Comparison of ENCODE assay signal across 1 cellular context in the genomic region with DNA sequence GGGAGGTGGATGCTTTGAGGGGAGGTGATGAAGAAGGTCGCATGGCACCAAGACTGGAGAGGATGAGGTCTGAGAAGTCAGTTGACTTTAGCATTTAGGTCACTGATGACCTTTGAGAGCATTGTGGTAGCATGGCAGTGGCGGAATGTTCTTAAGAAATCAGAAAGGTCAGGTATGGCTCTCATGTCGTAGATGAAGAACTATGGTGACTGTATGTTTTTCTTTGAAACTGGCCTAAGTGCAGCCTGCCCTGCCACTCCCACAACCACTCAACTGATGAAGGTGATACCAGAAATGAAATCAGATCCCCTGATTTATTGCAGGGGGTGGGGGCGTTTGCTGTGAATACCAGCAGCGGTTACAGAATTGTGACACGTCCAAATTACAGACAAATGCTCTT.
A peak's percentile ranks its signal among the peaks of the same experiment; 100 is the strongest.
TF ChIP-seq lines count a peak whose summit lies in the region.

No MANE protein-coding gene starts in this region.

TF ChIP-seq in HEK293, 187 proteins besides CTCF, POLR2A, EP300 and RAD21 (continued from another document and continues in another):
- TF ChIP-seq, protein P1, sequence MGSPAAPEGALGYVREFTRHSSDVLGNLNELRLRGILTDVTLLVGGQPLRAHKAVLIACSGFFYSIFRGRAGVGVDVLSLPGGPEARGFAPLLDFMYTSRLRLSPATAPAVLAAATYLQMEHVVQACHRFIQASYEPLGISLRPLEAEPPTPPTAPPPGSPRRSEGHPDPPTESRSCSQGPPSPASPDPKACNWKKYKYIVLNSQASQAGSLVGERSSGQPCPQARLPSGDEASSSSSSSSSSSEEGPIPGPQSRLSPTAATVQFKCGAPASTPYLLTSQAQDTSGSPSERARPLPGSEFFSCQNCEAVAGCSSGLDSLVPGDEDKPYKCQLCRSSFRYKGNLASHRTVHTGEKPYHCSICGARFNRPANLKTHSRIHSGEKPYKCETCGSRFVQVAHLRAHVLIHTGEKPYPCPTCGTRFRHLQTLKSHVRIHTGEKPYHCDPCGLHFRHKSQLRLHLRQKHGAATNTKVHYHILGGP (tag by site-specific recombination; IDR thresholded peaks at IDR 0.05) = no peak
- TF ChIP-seq, protein P2, sequence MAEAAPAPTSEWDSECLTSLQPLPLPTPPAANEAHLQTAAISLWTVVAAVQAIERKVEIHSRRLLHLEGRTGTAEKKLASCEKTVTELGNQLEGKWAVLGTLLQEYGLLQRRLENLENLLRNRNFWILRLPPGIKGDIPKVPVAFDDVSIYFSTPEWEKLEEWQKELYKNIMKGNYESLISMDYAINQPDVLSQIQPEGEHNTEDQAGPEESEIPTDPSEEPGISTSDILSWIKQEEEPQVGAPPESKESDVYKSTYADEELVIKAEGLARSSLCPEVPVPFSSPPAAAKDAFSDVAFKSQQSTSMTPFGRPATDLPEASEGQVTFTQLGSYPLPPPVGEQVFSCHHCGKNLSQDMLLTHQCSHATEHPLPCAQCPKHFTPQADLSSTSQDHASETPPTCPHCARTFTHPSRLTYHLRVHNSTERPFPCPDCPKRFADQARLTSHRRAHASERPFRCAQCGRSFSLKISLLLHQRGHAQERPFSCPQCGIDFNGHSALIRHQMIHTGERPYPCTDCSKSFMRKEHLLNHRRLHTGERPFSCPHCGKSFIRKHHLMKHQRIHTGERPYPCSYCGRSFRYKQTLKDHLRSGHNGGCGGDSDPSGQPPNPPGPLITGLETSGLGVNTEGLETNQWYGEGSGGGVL (tag by site-specific recombination; IDR thresholded peaks at IDR 0.05) = 0 out of 2 replicates have a peak, but pooled peaks have one; percentile 6
- TF ChIP-seq KLF10 (tag by site-specific recombination; IDR thresholded peaks at IDR 0.05) (peak; percentile 79), MYNN (tag by site-specific recombination; IDR thresholded peaks at IDR 0.05; ENCODE audit: borderline replicate concordance) (no peak), SCRT2 (tag by site-specific recombination; IDR thresholded peaks at IDR 0.05) (no peak), SP7 (tag by site-specific recombination; IDR thresholded peaks at IDR 0.05) (peak; percentile 68), ZNF600 (tag by site-specific recombination; IDR thresholded peaks at IDR 0.05) (no peak), YY1 (tag by site-specific recombination; IDR thresholded peaks at IDR 0.05) (no peak), ZNF791 (tag by site-specific recombination; IDR thresholded peaks at IDR 0.05) (no peak), ZNF184 (tag by site-specific recombination; IDR thresholded peaks at IDR 0.05) (0 out of 2 replicates have a peak, but pooled peaks have one; percentile 5), ZFP3 (tag by site-specific recombination; IDR thresholded peaks at IDR 0.05; ENCODE audit: low read depth) (no peak), TCF7L2 (IDR thresholded peaks at IDR 0.05; ENCODE audit: borderline replicate concordance, low read depth, low read length) (no peak), ZNF843 (tag by site-specific recombination; IDR thresholded peaks at IDR 0.05) (peak; percentile 62; the same call in 1 of the 2 replicates), ZNF221 (tag by site-specific recombination; IDR thresholded peaks at IDR 0.05; ENCODE audit: borderline replicate concordance) (no peak), ZEB2 (tag by site-specific recombination; IDR thresholded peaks at IDR 0.05) (peak; percentile 27; the same call in 1 of the 2 replicates), ZNF366 (tag by site-specific recombination; conservative IDR thresholded peaks at IDR 0.05) (no peak), KLF7 (tag by site-specific recombination; IDR thresholded peaks at IDR 0.05; ENCODE audit: borderline replicate concordance) (no peak; the same call in 1 of the 2 replicates), ZNF324 (tag by site-specific recombination; IDR thresholded peaks at IDR 0.05) (no peak), ZNF239 (tag by site-specific recombination; IDR thresholded peaks at IDR 0.05) (no peak), KLF1 (tag by site-specific recombination; IDR thresholded peaks at IDR 0.05) (peak; percentile 86), EGR2 (tag by site-specific recombination; IDR thresholded peaks at IDR 0.05; ENCODE audit: low read depth) (peak; percentile 84), GLIS1 (tag by site-specific recombination; IDR thresholded peaks at IDR 0.05) (no peak), HOXC10 (CRISPR knock-in tag; IDR thresholded peaks at IDR 0.05) (no peak), ZNF10 (tag by site-specific recombination; IDR thresholded peaks at IDR 0.05) (peak; percentile 98), ZNF223 (tag by site-specific recombination; IDR thresholded peaks at IDR 0.05) (no peak), ZNF701 (tag by site-specific recombination; IDR thresholded peaks at IDR 0.05) (no peak), GLI2 (tag by site-specific recombination; IDR thresholded peaks at IDR 0.05; ENCODE audit: borderline replicate concordance, low read depth) (0 out of 2 replicates have a peak, but pooled peaks have one; percentile 11), ZNF341 (tag by site-specific recombination; IDR thresholded peaks at IDR 0.05; ENCODE audit: low read depth) (peak; percentile 80), ZNF707 (tag by site-specific recombination; IDR thresholded peaks at IDR 0.05) (no peak), GLIS2 (tag by site-specific recombination; IDR thresholded peaks at IDR 0.05) (no peak), KLF9 (tag by site-specific recombination; IDR thresholded peaks at IDR 0.05; ENCODE audit: low read depth) (peak; percentile 63; the same call in 1 of the 2 replicates), ZNF530 (tag by site-specific recombination; IDR thresholded peaks at IDR 0.05; ENCODE audit: low read depth) (no peak), ZNF501 (tag by site-specific recombination; IDR thresholded peaks at IDR 0.05) (no peak), PRDM1 (tag by site-specific recombination; IDR thresholded peaks at IDR 0.05) (no peak)
- TF ChIP-seq, protein P3, sequence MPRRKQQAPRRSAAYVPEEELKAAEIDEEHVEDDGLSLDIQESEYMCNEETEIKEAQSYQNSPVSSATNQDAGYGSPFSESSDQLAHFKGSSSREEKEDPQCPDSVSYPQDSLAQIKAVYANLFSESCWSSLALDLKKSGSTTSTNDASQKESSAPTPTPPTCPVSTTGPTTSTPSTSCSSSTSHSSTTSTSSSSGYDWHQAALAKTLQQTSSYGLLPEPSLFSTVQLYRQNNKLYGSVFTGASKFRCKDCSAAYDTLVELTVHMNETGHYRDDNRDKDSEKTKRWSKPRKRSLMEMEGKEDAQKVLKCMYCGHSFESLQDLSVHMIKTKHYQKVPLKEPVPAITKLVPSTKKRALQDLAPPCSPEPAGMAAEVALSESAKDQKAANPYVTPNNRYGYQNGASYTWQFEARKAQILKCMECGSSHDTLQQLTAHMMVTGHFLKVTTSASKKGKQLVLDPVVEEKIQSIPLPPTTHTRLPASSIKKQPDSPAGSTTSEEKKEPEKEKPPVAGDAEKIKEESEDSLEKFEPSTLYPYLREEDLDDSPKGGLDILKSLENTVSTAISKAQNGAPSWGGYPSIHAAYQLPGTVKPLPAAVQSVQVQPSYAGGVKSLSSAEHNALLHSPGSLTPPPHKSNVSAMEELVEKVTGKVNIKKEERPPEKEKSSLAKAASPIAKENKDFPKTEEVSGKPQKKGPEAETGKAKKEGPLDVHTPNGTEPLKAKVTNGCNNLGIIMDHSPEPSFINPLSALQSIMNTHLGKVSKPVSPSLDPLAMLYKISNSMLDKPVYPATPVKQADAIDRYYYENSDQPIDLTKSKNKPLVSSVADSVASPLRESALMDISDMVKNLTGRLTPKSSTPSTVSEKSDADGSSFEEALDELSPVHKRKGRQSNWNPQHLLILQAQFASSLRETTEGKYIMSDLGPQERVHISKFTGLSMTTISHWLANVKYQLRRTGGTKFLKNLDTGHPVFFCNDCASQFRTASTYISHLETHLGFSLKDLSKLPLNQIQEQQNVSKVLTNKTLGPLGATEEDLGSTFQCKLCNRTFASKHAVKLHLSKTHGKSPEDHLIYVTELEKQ (tag by site-specific recombination; IDR thresholded peaks at IDR 0.05; ENCODE audit: borderline replicate concordance) = peak; percentile 32; the same call in 1 of the 2 replicates
- TF ChIP-seq, protein P4, sequence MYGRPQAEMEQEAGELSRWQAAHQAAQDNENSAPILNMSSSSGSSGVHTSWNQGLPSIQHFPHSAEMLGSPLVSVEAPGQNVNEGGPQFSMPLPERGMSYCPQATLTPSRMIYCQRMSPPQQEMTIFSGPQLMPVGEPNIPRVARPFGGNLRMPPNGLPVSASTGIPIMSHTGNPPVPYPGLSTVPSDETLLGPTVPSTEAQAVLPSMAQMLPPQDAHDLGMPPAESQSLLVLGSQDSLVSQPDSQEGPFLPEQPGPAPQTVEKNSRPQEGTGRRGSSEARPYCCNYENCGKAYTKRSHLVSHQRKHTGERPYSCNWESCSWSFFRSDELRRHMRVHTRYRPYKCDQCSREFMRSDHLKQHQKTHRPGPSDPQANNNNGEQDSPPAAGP (tag by site-specific recombination; IDR thresholded peaks at IDR 0.05) = no peak
- TF ChIP-seq, protein P5, sequence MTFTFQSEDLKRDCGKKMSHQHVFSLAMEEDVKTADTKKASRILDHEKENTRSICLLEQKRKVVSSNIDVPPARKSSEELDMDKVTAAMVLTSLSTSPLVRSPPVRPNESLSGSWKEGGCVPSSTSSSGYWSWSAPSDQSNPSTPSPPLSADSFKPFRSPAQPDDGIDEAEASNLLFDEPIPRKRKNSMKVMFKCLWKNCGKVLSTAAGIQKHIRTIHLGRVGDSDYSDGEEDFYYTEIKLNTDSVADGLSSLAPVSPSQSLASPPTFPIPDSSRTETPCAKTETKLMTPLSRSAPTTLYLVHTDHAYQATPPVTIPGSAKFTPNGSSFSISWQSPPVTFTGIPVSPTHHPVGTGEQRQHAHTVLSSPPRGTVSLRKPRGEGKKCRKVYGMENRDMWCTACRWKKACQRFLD (tag by site-specific recombination; IDR thresholded peaks at IDR 0.05) = no peak
- TF ChIP-seq, protein P6, sequence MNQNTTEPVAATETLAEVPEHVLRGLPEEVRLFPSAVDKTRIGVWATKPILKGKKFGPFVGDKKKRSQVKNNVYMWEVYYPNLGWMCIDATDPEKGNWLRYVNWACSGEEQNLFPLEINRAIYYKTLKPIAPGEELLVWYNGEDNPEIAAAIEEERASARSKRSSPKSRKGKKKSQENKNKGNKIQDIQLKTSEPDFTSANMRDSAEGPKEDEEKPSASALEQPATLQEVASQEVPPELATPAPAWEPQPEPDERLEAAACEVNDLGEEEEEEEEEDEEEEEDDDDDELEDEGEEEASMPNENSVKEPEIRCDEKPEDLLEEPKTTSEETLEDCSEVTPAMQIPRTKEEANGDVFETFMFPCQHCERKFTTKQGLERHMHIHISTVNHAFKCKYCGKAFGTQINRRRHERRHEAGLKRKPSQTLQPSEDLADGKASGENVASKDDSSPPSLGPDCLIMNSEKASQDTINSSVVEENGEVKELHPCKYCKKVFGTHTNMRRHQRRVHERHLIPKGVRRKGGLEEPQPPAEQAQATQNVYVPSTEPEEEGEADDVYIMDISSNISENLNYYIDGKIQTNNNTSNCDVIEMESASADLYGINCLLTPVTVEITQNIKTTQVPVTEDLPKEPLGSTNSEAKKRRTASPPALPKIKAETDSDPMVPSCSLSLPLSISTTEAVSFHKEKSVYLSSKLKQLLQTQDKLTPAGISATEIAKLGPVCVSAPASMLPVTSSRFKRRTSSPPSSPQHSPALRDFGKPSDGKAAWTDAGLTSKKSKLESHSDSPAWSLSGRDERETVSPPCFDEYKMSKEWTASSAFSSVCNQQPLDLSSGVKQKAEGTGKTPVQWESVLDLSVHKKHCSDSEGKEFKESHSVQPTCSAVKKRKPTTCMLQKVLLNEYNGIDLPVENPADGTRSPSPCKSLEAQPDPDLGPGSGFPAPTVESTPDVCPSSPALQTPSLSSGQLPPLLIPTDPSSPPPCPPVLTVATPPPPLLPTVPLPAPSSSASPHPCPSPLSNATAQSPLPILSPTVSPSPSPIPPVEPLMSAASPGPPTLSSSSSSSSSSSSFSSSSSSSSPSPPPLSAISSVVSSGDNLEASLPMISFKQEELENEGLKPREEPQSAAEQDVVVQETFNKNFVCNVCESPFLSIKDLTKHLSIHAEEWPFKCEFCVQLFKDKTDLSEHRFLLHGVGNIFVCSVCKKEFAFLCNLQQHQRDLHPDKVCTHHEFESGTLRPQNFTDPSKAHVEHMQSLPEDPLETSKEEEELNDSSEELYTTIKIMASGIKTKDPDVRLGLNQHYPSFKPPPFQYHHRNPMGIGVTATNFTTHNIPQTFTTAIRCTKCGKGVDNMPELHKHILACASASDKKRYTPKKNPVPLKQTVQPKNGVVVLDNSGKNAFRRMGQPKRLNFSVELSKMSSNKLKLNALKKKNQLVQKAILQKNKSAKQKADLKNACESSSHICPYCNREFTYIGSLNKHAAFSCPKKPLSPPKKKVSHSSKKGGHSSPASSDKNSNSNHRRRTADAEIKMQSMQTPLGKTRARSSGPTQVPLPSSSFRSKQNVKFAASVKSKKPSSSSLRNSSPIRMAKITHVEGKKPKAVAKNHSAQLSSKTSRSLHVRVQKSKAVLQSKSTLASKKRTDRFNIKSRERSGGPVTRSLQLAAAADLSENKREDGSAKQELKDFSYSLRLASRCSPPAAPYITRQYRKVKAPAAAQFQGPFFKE (tag by site-specific recombination; IDR thresholded peaks at IDR 0.05; ENCODE audit: borderline replicate concordance) = no peak
- TF ChIP-seq, protein P7, sequence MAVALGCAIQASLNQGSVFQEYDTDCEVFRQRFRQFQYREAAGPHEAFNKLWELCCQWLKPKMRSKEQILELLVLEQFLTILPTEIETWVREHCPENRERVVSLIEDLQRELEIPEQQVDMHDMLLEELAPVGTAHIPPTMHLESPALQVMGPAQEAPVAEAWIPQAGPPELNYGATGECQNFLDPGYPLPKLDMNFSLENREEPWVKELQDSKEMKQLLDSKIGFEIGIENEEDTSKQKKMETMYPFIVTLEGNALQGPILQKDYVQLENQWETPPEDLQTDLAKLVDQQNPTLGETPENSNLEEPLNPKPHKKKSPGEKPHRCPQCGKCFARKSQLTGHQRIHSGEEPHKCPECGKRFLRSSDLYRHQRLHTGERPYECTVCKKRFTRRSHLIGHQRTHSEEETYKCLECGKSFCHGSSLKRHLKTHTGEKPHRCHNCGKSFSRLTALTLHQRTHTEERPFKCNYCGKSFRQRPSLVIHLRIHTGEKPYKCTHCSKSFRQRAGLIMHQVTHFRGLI (tag by site-specific recombination; IDR thresholded peaks at IDR 0.05) = no peak
- TF ChIP-seq, protein P8, sequence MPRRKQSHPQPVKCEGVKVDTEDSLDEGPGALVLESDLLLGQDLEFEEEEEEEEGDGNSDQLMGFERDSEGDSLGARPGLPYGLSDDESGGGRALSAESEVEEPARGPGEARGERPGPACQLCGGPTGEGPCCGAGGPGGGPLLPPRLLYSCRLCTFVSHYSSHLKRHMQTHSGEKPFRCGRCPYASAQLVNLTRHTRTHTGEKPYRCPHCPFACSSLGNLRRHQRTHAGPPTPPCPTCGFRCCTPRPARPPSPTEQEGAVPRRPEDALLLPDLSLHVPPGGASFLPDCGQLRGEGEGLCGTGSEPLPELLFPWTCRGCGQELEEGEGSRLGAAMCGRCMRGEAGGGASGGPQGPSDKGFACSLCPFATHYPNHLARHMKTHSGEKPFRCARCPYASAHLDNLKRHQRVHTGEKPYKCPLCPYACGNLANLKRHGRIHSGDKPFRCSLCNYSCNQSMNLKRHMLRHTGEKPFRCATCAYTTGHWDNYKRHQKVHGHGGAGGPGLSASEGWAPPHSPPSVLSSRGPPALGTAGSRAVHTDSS (tag by site-specific recombination; IDR thresholded peaks at IDR 0.05) = peak; percentile 56
